9 cellular contexts compared by ENCODE assay signal in genomic region chr2:161161074-161161577, GRCh38. TPM values are rescaled to one million over a fixed set of nuclear protein-coding genes. Genes with fewer than 3 reads are reported as not detected.
A peak's percentile ranks its signal among the peaks of the same experiment; 100 is the strongest.
DNase-seq lines count a peak whose midpoint lies in the region; ATAC-seq, FAIRE-seq and TF ChIP-seq lines count a peak whose summit lies in the region.
"Had no signal": no experiment of that assay in that cellular context is flagged by ENCODE, and none has a peak within 500 bp of the region (broad histone marks: within the 10 kb centered on the region; RNA-seq: fewer than 3 reads in every experiment).

No MANE protein-coding gene starts in this region.

- no peaks in the 10 kb centered on the region for H3K9me1 ChIP-seq in keratinocyte (ENCODE audit: control insufficient read depth, extremely low read depth, insufficient read depth, low read length)

- H3K36me3 Mint-ChIP-seq in activated naive CD8-positive, alpha-beta T cell = peaks cover 21% of the 10 kb centered on the region

- H3K4me2 ChIP-seq in keratinocyte (ENCODE audit: control insufficient read depth, extremely low read depth, insufficient read depth, low read depth, low read length) = peak overlapping the region; percentile 90

- H2AFZ ChIP-seq in keratinocyte (ENCODE audit: control insufficient read depth, low read length) = peak overlapping the region; percentile 83

- peaks cover 44% of the 10 kb centered on the region for H3K79me2 ChIP-seq in keratinocyte (ENCODE audit: control insufficient read depth, insufficient read depth, low read length)

- H3K27ac ChIP-seq in keratinocyte (ENCODE audit: control insufficient read depth, insufficient read depth, low read length) (peak overlapping the region; percentile 98), temporal lobe (ENCODE audit: low read depth, low read length) (peak overlapping the region; percentile 85)

- FAIRE-seq in keratinocyte (lab: Jason Lieb, UNC) = peak; percentile 65
- FAIRE-seq in GM12892 (lab: Jason Lieb, UNC) = no peak
- no peak for FAIRE-seq in H54 (lab: Jason Lieb, UNC)
- FAIRE-seq: G401.6 had no signal

- peak overlapping the region; percentile 61 to 95 (median 92) for H3K4me3 ChIP-seq in keratinocyte (ENCODE audit: control insufficient read depth in 2 of 3, extremely low read depth in 1 of 3, insufficient read depth in 2 of 3, low read depth in 1 of 3, low read length in 3 of 3)

- H3K4me1 Mint-ChIP-seq in activated naive CD8-positive, alpha-beta T cell (ENCODE audit: low read depth) = peaks cover 54% of the 10 kb centered on the region

- H3K27me3 Mint-ChIP-seq in activated naive CD8-positive, alpha-beta T cell = no peaks in the 10 kb centered on the region

- DNase-seq in NCI-H748 treated with DMSO at 0.1 percent for 48 hours (lab: John Stamatoyannopoulos, UW) (peak; percentile 46), NCI-H748 (lab: John Stamatoyannopoulos, UW; ENCODE audit: unreplicated experiment) (no peak), keratinocyte (ENCODE audit: low read depth, low spot score) (no peak), GM12892 (ENCODE audit: insufficient read length) (no peak), H54 (ENCODE audit: insufficient read length, low spot score) (no peak)

- peak overlapping the region; percentile 100 for H3K4me3 Mint-ChIP-seq in activated naive CD8-positive, alpha-beta T cell

- no peaks in the 10 kb centered on the region for H3K9me3 ChIP-seq in keratinocyte (ENCODE audit: control insufficient read depth, low read depth, low read length)

- H3K27ac Mint-ChIP-seq in activated naive CD8-positive, alpha-beta T cell = peak overlapping the region; percentile 100

- peak; percentile 26 for ATAC-seq in HG03280 (IDR thresholded peaks at IDR 0.05; ENCODE audit: unreplicated experiment)

- H3K4me1 ChIP-seq in keratinocyte (ENCODE audit: control insufficient read depth, extremely low read depth, insufficient read depth, low read length) = peaks cover 26% of the 10 kb centered on the region

- H3K9ac ChIP-seq in keratinocyte (ENCODE audit: control insufficient read depth, extremely low read depth, insufficient read depth, low read length) = peak overlapping the region; percentile 99

- H3K9me3 Mint-ChIP-seq in activated naive CD8-positive, alpha-beta T cell (ENCODE audit: low read depth) = no peaks in the 10 kb centered on the region

- no peak for TF ChIP-seq CTCF in keratinocyte (optimal IDR thresholded peaks at IDR 0.05 in 1 of 3, IDR thresholded peaks at IDR 0.05 in 1 of 3, conservative IDR thresholded peaks at IDR 0.05 in 1 of 3; ENCODE audit: extremely low read depth in 1 of 3, insufficient read depth in 2 of 3, low read length in 3 of 3)

- H4K20me1 ChIP-seq in keratinocyte (ENCODE audit: control insufficient read depth, extremely low read depth, insufficient read depth, low read length) = no peaks in the 10 kb centered on the region

- dilution Hi-C loops in keratinocyte (cut with MboI; ENCODE audit: extremely low pct_ligation_motif_present, low sequenced_read_pairs) = no loop called here

- H3K36me3 ChIP-seq in keratinocyte (ENCODE audit: control insufficient read depth in 2 of 2, extremely low read depth in 1 of 2, insufficient read depth in 2 of 2, low read length in 2 of 2) = peaks cover 1 to 19% of the 10 kb centered on the region in 2 experiments

- TF ChIP-seq POLR2A in GM12892 (IDR thresholded peaks at IDR 0.05; ENCODE audit: low read depth, low read length) = no peak
- no peak for TF ChIP-seq POLR2A in H54 (IDR thresholded peaks at IDR 0.05; ENCODE audit: low read depth, low read length)

- H3K27me3 ChIP-seq in keratinocyte (ENCODE audit: control insufficient read depth, extremely low read depth, insufficient read depth, low read length) = no peaks in the 10 kb centered on the region

RNA-seq across cellular contexts. Expression of gene TANK, which starts 0.9 kb away (rescaled TPM):
- 33.5 to 47.2 TPM (median 40.5 TPM) in 3 replicates for polyA plus RNA-seq in keratinocyte
- polyA plus RNA-seq in keratinocyte (2011; ENCODE audit: low read depth) = 209 TPM
- 27.7 and 49.4 TPM in 2 replicates for polyA plus RNA-seq in keratinocyte (2011; cell fraction: cytosol; rRNA removed)
- 44.1 and 49.5 TPM in 2 replicates for polyA plus RNA-seq in keratinocyte (2011; cell fraction: nucleus; rRNA removed)
- 37.0 and 78.6 TPM in 2 replicates for polyA plus RNA-seq in keratinocyte (2012; ENCODE audit: low replicate concordance)
- 9.3 to 23.4 TPM (median 12.9 TPM) in 3 replicates for polyA minus RNA-seq in keratinocyte
- 22.1 TPM for polyA minus RNA-seq in keratinocyte (2011; cell fraction: cytosol; rRNA and poly(A)+ RNA removed)
- 38.1 and 67.9 TPM in 2 replicates for polyA minus RNA-seq in keratinocyte (2011; cell fraction: nucleus; rRNA and poly(A)+ RNA removed)
- total RNA-seq in temporal lobe = 52.1 TPM
- 75.2 TPM for polyA plus RNA-seq in GM12892 (2012; ENCODE audit: missing spikeins)
